In the genomic region with DNA sequence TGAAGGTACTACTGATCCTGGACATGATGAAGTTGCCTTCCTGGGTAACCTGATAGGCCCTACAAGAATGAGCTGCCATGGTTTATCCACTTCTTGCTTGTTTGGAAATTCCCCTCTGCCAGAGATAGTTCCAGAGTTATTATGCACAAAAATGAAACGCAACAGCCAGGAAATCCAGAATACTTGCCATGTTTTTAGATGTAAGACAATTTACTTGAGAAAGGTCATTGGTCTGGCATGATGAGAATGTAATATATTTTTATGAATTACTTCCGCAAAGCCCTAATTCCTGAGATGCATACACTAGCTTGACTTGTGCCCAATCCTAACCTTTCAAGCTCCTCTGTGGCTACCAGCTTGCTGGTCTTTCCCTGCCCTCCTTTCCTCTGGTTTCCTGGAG, we compare ENCODE assay signal across 1 cellular context.
TF ChIP-seq lines count a peak whose summit lies in the region.

No MANE protein-coding gene starts in this region.

TF ChIP-seq in H1, 55 proteins besides CTCF, POLR2A, EP300 and RAD21:
- TF ChIP-seq RBBP5 (IDR thresholded peaks at IDR 0.05; ENCODE audit: borderline replicate concordance, low read depth, low read length) (no peak), PHF8 (conservative IDR thresholded peaks at IDR 0.05; ENCODE audit: low read depth, low read length) (no peak), TEAD4 (IDR thresholded peaks at IDR 0.05; ENCODE audit: low read depth, low read length) (no peak), NANOG (IDR thresholded peaks at IDR 0.05; ENCODE audit: insufficient read depth, low read depth, low read length, poor library complexity, severe bottlenecking) (no peak), EGR1 (IDR thresholded peaks at IDR 0.05; ENCODE audit: borderline replicate concordance, low read depth, low read length) (no peak), TCF12 (IDR thresholded peaks at IDR 0.05; ENCODE audit: low read depth, low read length) (no peak), CHD7 (IDR thresholded peaks at IDR 0.05; ENCODE audit: insufficient replicate concordance, low read length) (no peak), SIRT6 (IDR thresholded peaks at IDR 0.05; ENCODE audit: low read length) (no peak), CHD2 (IDR thresholded peaks at IDR 0.05; ENCODE audit: low read length) (no peak)
